In the genomic region with DNA sequence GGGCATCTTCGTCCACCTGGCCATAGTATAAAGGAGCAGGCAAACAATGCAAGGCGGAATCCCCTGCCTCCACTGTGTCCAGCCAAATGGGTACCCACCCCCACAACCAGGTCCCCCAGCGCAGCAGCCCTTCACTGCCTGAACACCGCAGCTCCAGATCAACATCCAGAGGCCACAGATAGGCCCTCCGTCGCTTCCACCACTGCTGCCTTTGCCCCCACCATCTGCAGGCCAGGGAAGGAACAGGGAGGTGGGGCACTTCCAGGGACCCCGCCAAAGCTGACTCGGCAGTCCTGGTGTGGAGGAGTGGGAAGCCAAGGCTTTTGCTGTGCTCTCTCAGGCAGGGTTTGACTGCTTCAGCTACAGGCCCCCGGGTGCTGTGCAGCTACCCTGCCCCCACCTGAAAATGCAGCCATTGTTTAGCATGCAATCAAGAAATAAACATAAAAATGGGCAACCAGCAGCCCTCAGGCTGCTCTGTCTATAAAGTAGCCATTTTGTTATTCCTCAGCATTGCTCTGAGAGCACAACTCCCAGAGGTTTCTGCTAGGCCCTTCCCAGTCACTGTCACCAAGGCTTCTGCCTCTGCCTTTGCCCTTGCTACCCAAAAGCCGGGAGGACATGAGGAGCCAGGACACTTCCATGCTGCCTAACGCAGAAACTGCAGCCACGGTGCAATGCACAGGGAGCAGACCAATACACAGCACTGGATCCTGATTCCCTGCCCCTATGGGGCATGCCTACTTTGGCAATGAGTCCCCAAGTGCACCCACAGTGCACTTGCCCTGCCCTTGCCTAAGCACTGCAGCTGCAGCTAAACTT, we compare ENCODE assay signal across 24 cellular contexts.
"Had no signal": no experiment of that assay in that cellular context is flagged by ENCODE, and none has a peak within 500 bp of the region (broad histone marks: within the 10 kb centered on the region; RNA-seq: fewer than 3 reads in every experiment).

No MANE protein-coding gene starts in this region.

- H3K9me3 Mint-ChIP-seq: activated naive CD4-positive, alpha-beta T cell treated with anti-CD3 and anti-CD28 coated beads, Interleukin-2, amount 10 ng/mL, durations not matched to agents 7 days and 5 days had no signal

- H3K27me3 ChIP-seq: brain microvascular endothelial cell, sigmoid colon, upper lobe of left lung had no signal

- H3K4me3 Mint-ChIP-seq: activated naive CD4-positive, alpha-beta T cell treated with anti-CD3 and anti-CD28 coated beads, Interleukin-2, amount 10 ng/mL, durations not matched to agents 7 days and 5 days; activated naive CD8-positive, alpha-beta T cell treated with anti-CD3 and anti-CD28 coated beads, Interleukin-2, amount 10 ng/mL, durations not matched to agents 7 days and 5 days; natural killer cell; stimulated activated effector memory CD8-positive, alpha-beta T cell treated with anti-CD3 and anti-CD28 coated beads, Interleukin-12 subunit alpha, Interleukin-12 subunit beta, amount 100 ng/mL, for 72 hours; stimulated activated naive CD8-positive, alpha-beta T cell treated with anti-CD3 and anti-CD28 coated beads, Interleukin-15, amount 100 ng/mL, for 72 hours had no signal

- H3K36me3 ChIP-seq: brain microvascular endothelial cell, left ventricle myocardium inferior, sigmoid colon, upper lobe of left lung had no signal

- H3K27ac ChIP-seq: brain microvascular endothelial cell, left ventricle myocardium inferior, sigmoid colon, upper lobe of left lung, VCaP had no signal

- FAIRE-seq: astrocyte, endometrium, frontal cortex, small intestine had no signal

- H3K36me3 Mint-ChIP-seq: activated naive CD4-positive, alpha-beta T cell treated with anti-CD3 and anti-CD28 coated beads, Interleukin-2, amount 10 ng/mL, durations not matched to agents 7 days and 5 days; activated naive CD8-positive, alpha-beta T cell treated with anti-CD3 and anti-CD28 coated beads, Interleukin-2, amount 10 ng/mL, durations not matched to agents 7 days and 5 days; stimulated activated effector memory CD8-positive, alpha-beta T cell treated with anti-CD3 and anti-CD28 coated beads, Interleukin-12 subunit alpha, Interleukin-12 subunit beta, amount 100 ng/mL, for 72 hours had no signal

- H3K27me3 Mint-ChIP-seq: activated naive CD4-positive, alpha-beta T cell treated with anti-CD3 and anti-CD28 coated beads, Interleukin-2, amount 10 ng/mL, durations not matched to agents 7 days and 5 days; activated naive CD8-positive, alpha-beta T cell treated with anti-CD3 and anti-CD28 coated beads, Interleukin-2, amount 10 ng/mL, durations not matched to agents 7 days and 5 days; stimulated activated naive CD8-positive, alpha-beta T cell treated with anti-CD3 and anti-CD28 coated beads, Interleukin-15, amount 100 ng/mL, for 72 hours had no signal

- DNase-seq: activated CD4-positive, alpha-beta T cell treated with anti-CD3 and anti-CD28 coated beads for 48 hours; activated CD4-positive, alpha-beta T cell treated with anti-CD3 and anti-CD28 coated beads, Interleukin-2, amount 50 U/mL, for 48 hours; activated CD8-positive, alpha-beta memory T cell treated with anti-CD3 and anti-CD28 coated beads for 24 hours; activated gamma-delta T cell; activated naive CD4-positive, alpha-beta T cell treated with anti-CD3 and anti-CD28 coated beads, Interleukin-2, amount 10 ng/mL, durations not matched to agents 7 days and 5 days; activated naive CD8-positive, alpha-beta T cell treated with anti-CD3 and anti-CD28 coated beads, Interleukin-2, amount 10 ng/mL, durations not matched to agents 7 days and 5 days; brain microvascular endothelial cell; caudate nucleus; islet precursor cell; left ventricle myocardium inferior; natural killer cell; sigmoid colon; small intestine; stimulated activated CD4-positive, alpha-beta T cell treated with anti-CD3 and anti-CD28 coated beads, Interleukin-4, amount 100 ng/mL, for 24 hours; stimulated activated naive CD8-positive, alpha-beta T cell treated with anti-CD3 and anti-CD28 coated beads, Interleukin-15, amount 100 ng/mL, for 72 hours; substantia nigra had no signal

- H3K4me1 Mint-ChIP-seq: activated naive CD4-positive, alpha-beta T cell treated with anti-CD3 and anti-CD28 coated beads, Interleukin-2, amount 10 ng/mL, durations not matched to agents 7 days and 5 days; activated naive CD8-positive, alpha-beta T cell treated with anti-CD3 and anti-CD28 coated beads, Interleukin-2, amount 10 ng/mL, durations not matched to agents 7 days and 5 days; natural killer cell; stimulated activated effector memory CD8-positive, alpha-beta T cell treated with anti-CD3 and anti-CD28 coated beads, Interleukin-12 subunit alpha, Interleukin-12 subunit beta, amount 100 ng/mL, for 72 hours; stimulated activated naive CD8-positive, alpha-beta T cell treated with anti-CD3 and anti-CD28 coated beads, Interleukin-15, amount 100 ng/mL, for 72 hours had no signal

- H3K9me3 ChIP-seq: sigmoid colon, upper lobe of left lung had no signal

- H3K27ac Mint-ChIP-seq: activated naive CD4-positive, alpha-beta T cell treated with anti-CD3 and anti-CD28 coated beads, Interleukin-2, amount 10 ng/mL, durations not matched to agents 7 days and 5 days; activated naive CD8-positive, alpha-beta T cell treated with anti-CD3 and anti-CD28 coated beads, Interleukin-2, amount 10 ng/mL, durations not matched to agents 7 days and 5 days; natural killer cell; stimulated activated effector memory CD8-positive, alpha-beta T cell treated with anti-CD3 and anti-CD28 coated beads, Interleukin-12 subunit alpha, Interleukin-12 subunit beta, amount 100 ng/mL, for 72 hours; stimulated activated naive CD8-positive, alpha-beta T cell treated with anti-CD3 and anti-CD28 coated beads, Interleukin-15, amount 100 ng/mL, for 72 hours had no signal

- ATAC-seq: activated CD4-positive, CD25-positive, alpha-beta regulatory T cell treated with anti-CD3 and anti-CD28 coated beads, Interleukin-2, amount 50 U/mL, for 24 hours; stimulated activated effector memory CD8-positive, alpha-beta T cell treated with anti-CD3 and anti-CD28 coated beads, Interleukin-12 subunit alpha, Interleukin-12 subunit beta, amount 100 ng/mL, for 72 hours had no signal

- H3K4me3 ChIP-seq: left ventricle myocardium inferior, lung, sigmoid colon, upper lobe of left lung had no signal

- H3K4me1 ChIP-seq: left ventricle myocardium inferior, sigmoid colon, upper lobe of left lung had no signal
